In the genomic region with DNA sequence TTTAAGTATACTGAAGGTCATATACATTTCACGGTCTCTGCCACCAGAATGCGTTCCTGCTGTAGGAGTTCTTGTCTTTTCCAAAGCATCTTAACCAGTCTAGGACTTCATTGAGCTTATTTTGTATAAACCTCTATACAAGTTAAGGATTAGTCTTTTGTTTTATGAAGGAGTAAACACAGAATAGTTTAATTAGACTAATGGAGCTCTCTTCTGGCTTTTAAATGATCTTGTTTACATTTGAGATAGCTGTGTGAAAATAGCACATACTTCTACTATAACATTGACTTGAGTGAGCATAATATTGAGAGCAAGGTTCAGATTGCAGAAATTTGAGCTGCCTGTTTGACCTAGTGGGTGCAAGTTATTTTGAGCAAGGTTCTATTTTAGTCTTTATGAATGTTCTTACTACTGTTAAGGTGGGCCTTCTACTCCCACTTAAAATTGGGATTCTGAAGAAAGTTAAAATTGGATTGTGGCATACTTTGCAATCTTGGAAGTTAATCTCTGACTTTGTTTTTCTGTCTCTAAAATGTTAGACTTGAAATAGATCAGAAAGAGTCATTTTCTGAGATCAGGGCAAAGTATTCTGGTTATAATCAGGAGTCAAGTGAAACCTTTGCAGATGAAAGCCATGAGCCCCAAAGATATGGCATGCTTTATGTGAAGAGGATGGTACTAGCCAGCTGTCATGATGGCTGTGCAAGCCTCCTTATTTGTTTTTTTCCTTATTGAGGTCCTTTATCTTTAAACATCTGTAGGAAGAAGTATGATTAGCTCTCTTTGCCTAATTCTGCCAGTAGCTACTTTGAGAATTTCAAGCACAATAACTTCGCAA, we compare ENCODE assay signal across 2 cellular contexts.
TF ChIP-seq lines count a peak whose summit lies in the region.

No MANE protein-coding gene starts in this region.

TF ChIP-seq in SK-N-SH, 30 proteins besides CTCF, POLR2A, EP300 and RAD21 (continued from another document):
- TF ChIP-seq, protein P1, sequence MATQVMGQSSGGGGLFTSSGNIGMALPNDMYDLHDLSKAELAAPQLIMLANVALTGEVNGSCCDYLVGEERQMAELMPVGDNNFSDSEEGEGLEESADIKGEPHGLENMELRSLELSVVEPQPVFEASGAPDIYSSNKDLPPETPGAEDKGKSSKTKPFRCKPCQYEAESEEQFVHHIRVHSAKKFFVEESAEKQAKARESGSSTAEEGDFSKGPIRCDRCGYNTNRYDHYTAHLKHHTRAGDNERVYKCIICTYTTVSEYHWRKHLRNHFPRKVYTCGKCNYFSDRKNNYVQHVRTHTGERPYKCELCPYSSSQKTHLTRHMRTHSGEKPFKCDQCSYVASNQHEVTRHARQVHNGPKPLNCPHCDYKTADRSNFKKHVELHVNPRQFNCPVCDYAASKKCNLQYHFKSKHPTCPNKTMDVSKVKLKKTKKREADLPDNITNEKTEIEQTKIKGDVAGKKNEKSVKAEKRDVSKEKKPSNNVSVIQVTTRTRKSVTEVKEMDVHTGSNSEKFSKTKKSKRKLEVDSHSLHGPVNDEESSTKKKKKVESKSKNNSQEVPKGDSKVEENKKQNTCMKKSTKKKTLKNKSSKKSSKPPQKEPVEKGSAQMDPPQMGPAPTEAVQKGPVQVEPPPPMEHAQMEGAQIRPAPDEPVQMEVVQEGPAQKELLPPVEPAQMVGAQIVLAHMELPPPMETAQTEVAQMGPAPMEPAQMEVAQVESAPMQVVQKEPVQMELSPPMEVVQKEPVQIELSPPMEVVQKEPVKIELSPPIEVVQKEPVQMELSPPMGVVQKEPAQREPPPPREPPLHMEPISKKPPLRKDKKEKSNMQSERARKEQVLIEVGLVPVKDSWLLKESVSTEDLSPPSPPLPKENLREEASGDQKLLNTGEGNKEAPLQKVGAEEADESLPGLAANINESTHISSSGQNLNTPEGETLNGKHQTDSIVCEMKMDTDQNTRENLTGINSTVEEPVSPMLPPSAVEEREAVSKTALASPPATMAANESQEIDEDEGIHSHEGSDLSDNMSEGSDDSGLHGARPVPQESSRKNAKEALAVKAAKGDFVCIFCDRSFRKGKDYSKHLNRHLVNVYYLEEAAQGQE (IDR thresholded peaks at IDR 0.05; ENCODE audit: low read depth, low read length) = no peak
- TF ChIP-seq ZBTB33 (IDR thresholded peaks at IDR 0.05; ENCODE audit: borderline replicate concordance, low read depth) (no peak), PBX3 (IDR thresholded peaks at IDR 0.05) (no peak)

TF ChIP-seq in SK-N-SH treated with all-trans-retinoic acid at 6 μM for 48 hours, 23 proteins besides CTCF, POLR2A, EP300 and RAD21 (continued from another document):
- TF ChIP-seq, protein P2, sequence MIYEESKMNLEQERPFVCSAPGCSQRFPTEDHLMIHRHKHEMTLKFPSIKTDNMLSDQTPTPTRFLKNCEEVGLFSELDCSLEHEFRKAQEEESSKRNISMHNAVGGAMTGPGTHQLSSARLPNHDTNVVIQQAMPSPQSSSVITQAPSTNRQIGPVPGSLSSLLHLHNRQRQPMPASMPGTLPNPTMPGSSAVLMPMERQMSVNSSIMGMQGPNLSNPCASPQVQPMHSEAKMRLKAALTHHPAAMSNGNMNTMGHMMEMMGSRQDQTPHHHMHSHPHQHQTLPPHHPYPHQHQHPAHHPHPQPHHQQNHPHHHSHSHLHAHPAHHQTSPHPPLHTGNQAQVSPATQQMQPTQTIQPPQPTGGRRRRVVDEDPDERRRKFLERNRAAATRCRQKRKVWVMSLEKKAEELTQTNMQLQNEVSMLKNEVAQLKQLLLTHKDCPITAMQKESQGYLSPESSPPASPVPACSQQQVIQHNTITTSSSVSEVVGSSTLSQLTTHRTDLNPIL (CRISPR knock-in tag; IDR thresholded peaks at IDR 0.05; ENCODE audit: low read depth) = no peak
